13 cellular contexts compared by ENCODE assay signal in genomic region chr1:149638481-149638880, GRCh38. TPM values are rescaled to one million over a fixed set of nuclear protein-coding genes. Genes with fewer than 3 reads are reported as not detected.
A peak's percentile ranks its signal among the peaks of the same experiment; 100 is the strongest.
DNase-seq lines count a peak whose midpoint lies in the region; ATAC-seq, FAIRE-seq and TF ChIP-seq lines count a peak whose summit lies in the region.
"Not testable (repeated sequence)": the region's sequence is repeated elsewhere in the genome, so short reads cannot be mapped to it uniquely, and the experiment has no call there.
"Had no signal": no experiment of that assay in that cellular context is flagged by ENCODE, and none has a peak within 500 bp of the region (broad histone marks: within the 10 kb centered on the region; RNA-seq: fewer than 3 reads in every experiment).

No MANE protein-coding gene starts in this region.

- WGBS in A549 (ENCODE audit: missing lambda C conversion rate) = 89% methylated on average over 8 of the region's 8 CpGs

- peak overlapping the region in 4 of 7 donors; percentile 28 to 74 (median 35) for H3K4me3 Mint-ChIP-seq in CD8-positive, alpha-beta memory T cell
- peak overlapping the region in 1 of 4 donors; percentile 43 for H3K4me3 Mint-ChIP-seq in IgD-negative memory B cell
- H3K4me3 Mint-ChIP-seq in activated T-cell treated with anti-CD3 and anti-CD28 coated beads, Interleukin-2, amount 50 U/mL, for 24 hours; natural killer cell treated with Interleukin-12 subunit alpha and Interleukin-12 subunit beta and Interleukin-15 and Interleukin-18, amount 100 ng/mL, for 72 hours: not testable (repeated sequence)
- peak overlapping the region; percentile 57 for H3K4me3 Mint-ChIP-seq in central memory CD8-positive, alpha-beta T cell

- H3K4me1 ChIP-seq in A549; CD8-positive, alpha-beta memory T cell (ENCODE audit: insufficient read depth, low read length): not testable (repeated sequence)

- H3K36me3 ChIP-seq in CD8-positive, alpha-beta memory T cell (ENCODE audit: insufficient read depth, low read length) = not testable (repeated sequence)

- H3K27me3 Mint-ChIP-seq in CD8-positive, alpha-beta memory T cell; IgD-negative memory B cell; activated T-cell treated with anti-CD3 and anti-CD28 coated beads, Interleukin-2, amount 50 U/mL, for 24 hours; central memory CD8-positive, alpha-beta T cell; natural killer cell treated with Interleukin-12 subunit alpha and Interleukin-12 subunit beta and Interleukin-15 and Interleukin-18, amount 100 ng/mL, for 72 hours: not testable (repeated sequence)

- peaks cover 0 to 27% (median 2%) of the 10 kb centered on the region in 3 donors for H3K36me3 Mint-ChIP-seq in CD8-positive, alpha-beta memory T cell
- not testable (repeated sequence) for H3K36me3 Mint-ChIP-seq in IgD-negative memory B cell; activated T-cell treated with anti-CD3 and anti-CD28 coated beads, Interleukin-2, amount 50 U/mL, for 24 hours (ENCODE audit: low read depth); natural killer cell treated with Interleukin-12 subunit alpha and Interleukin-12 subunit beta and Interleukin-15 and Interleukin-18, amount 100 ng/mL, for 72 hours
- H3K36me3 Mint-ChIP-seq in central memory CD8-positive, alpha-beta T cell (ENCODE audit: insufficient read depth) = peaks cover 20% of the 10 kb centered on the region

- not testable (repeated sequence) for ATAC-seq in A549; central memory CD8-positive, alpha-beta T cell (replicated peaks; ENCODE audit: extremely low read depth, poor library complexity, severe bottlenecking); natural killer cell treated with Interleukin-12 subunit alpha and Interleukin-12 subunit beta and Interleukin-15 and Interleukin-18, amount 100 ng/mL, for 72 hours

- not testable (repeated sequence) for TF ChIP-seq POLR2A in A549 (IDR thresholded peaks at IDR 0.05; ENCODE audit: low read length)

- POLR2A ChIA-PET in A549 (lab: Yijun Ruan, JAX); CD8-positive, alpha-beta memory T cell (lab: Charles Lee): not testable (repeated sequence)

- not testable (repeated sequence) for DNase-seq in A549 (ENCODE audit: low read depth in 1 of 2, low spot score in 1 of 2); CD8-positive, alpha-beta memory T cell; activated T-cell treated with anti-CD3 and anti-CD28 coated beads, Interleukin-2, amount 50 U/mL, for 24 hours; central memory CD8-positive, alpha-beta T cell (ENCODE audit: low spot score in 2 of 2); natural killer cell treated with Interleukin-12 subunit alpha and Interleukin-12 subunit beta and Interleukin-15 and Interleukin-18, amount 100 ng/mL, for 72 hours (ENCODE audit: low spot score)
- DNase-seq in kidney glomerular epithelial cell (lab: John Stamatoyannopoulos, UW) = peak; percentile 13

- not testable (repeated sequence) for TF ChIP-seq EP300 in A549 (IDR thresholded peaks at IDR 0.05)

- peaks cover 29 to 51% (median 50%) of the 10 kb centered on the region in 3 donors for H3K4me1 Mint-ChIP-seq in CD8-positive, alpha-beta memory T cell
- peaks cover 6 to 17% (median 16%) of the 10 kb centered on the region in 3 donors for H3K4me1 Mint-ChIP-seq in IgD-negative memory B cell
- peaks cover 40% of the 10 kb centered on the region for H3K4me1 Mint-ChIP-seq in activated T-cell treated with anti-CD3 and anti-CD28 coated beads, Interleukin-2, amount 50 U/mL, for 24 hours (ENCODE audit: low read depth)
- peaks cover 36% of the 10 kb centered on the region for H3K4me1 Mint-ChIP-seq in central memory CD8-positive, alpha-beta T cell
- peaks cover 26 to 34% of the 10 kb centered on the region in 2 donors for H3K4me1 Mint-ChIP-seq in natural killer cell treated with Interleukin-12 subunit alpha and Interleukin-12 subunit beta and Interleukin-15 and Interleukin-18, amount 100 ng/mL, for 72 hours (ENCODE audit: low read depth in 2 of 2)

- not testable (repeated sequence) for H3K27ac ChIP-seq in A549; CD8-positive, alpha-beta memory T cell (ENCODE audit: low read depth, low read length)

- not testable (repeated sequence) for H3K27me3 ChIP-seq in CD8-positive, alpha-beta memory T cell (ENCODE audit: insufficient read depth, low read length, poor library complexity, severe bottlenecking)

- not testable (repeated sequence) for H3K9me3 Mint-ChIP-seq in CD8-positive, alpha-beta memory T cell; IgD-negative memory B cell; activated T-cell treated with anti-CD3 and anti-CD28 coated beads, Interleukin-2, amount 50 U/mL, for 24 hours; central memory CD8-positive, alpha-beta T cell; natural killer cell treated with Interleukin-12 subunit alpha and Interleukin-12 subunit beta and Interleukin-15 and Interleukin-18, amount 100 ng/mL, for 72 hours

- not testable (repeated sequence) for TF ChIP-seq RAD21 in A549 (conservative IDR thresholded peaks at IDR 0.05 in 1 of 2, IDR thresholded peaks at IDR 0.05 in 1 of 2)

- H3K9me3 ChIP-seq in A549; CD8-positive, alpha-beta memory T cell (ENCODE audit: low read length): not testable (repeated sequence)

- not testable (repeated sequence) for TF ChIP-seq CTCF in A549 (IDR thresholded peaks at IDR 0.05)

- FAIRE-seq in A549 (lab: Jason Lieb, UNC) = not testable (repeated sequence)

- H3K4me3 ChIP-seq in A549; CD8-positive, alpha-beta memory T cell (ENCODE audit: low read length): not testable (repeated sequence)

- H3K4me2 ChIP-seq in A549 = peak overlapping the region; percentile 14; the same call in 1 of the 3 replicates

- CTCF ChIA-PET in A549 (lab: Yijun Ruan, JAX); CD8-positive, alpha-beta memory T cell (lab: Charles Lee): not testable (repeated sequence)

- peak overlapping the region in 6 of 8 donors; percentile 46 to 92 (median 76) for H3K27ac Mint-ChIP-seq in CD8-positive, alpha-beta memory T cell
- peak overlapping the region in 2 of 3 donors; percentile 39 to 60 for H3K27ac Mint-ChIP-seq in IgD-negative memory B cell
- H3K27ac Mint-ChIP-seq in activated T-cell treated with anti-CD3 and anti-CD28 coated beads, Interleukin-2, amount 50 U/mL, for 24 hours = peak overlapping the region; percentile 63
- peak overlapping the region; percentile 68 for H3K27ac Mint-ChIP-seq in central memory CD8-positive, alpha-beta T cell (ENCODE audit: low read depth)
- H3K27ac Mint-ChIP-seq in natural killer cell treated with Interleukin-12 subunit alpha and Interleukin-12 subunit beta and Interleukin-15 and Interleukin-18, amount 100 ng/mL, for 72 hours = peak overlapping the region; percentile 46 to 74

RNA-seq across cellular contexts. Expression of gene PPIAL4C, which starts 54.8 kb away (rescaled TPM):
- polyA plus RNA-seq in A549 (2011; rRNA removed) = not detected in 2 replicates
- polyA plus RNA-seq in A549 (2012; cell fraction: cytosol; rRNA removed) = not detected in 2 replicates
- not detected in 2 replicates for polyA plus RNA-seq in A549 (2012; cell fraction: nucleus; rRNA removed)
- polyA plus RNA-seq in A549 (2017; fragmentation: RNase III; extraction: RNeasy Plus Mini Kit Qiagen cat#74134 plus additional on column Dnase treatment) = not detected in 3 replicates
- not detected in 2 replicates for polyA minus RNA-seq in A549 (2011; rRNA and poly(A)+ RNA removed)
- 1 to 10 TPM in 1 of 2 experiments, under 1 TPM in 1; 0.64 to 1.5 TPM for total RNA-seq in CD8-positive, alpha-beta memory T cell
- not detected for polyA plus RNA-seq in CD8-positive, alpha-beta memory T cell
- polyA plus RNA-seq in IgD-negative memory B cell = not detected
- total RNA-seq in natural killer cell treated with Interleukin-12 subunit alpha and Interleukin-12 subunit beta and Interleukin-15 and Interleukin-18, amount 100 ng/mL, for 72 hours = 1 to 10 TPM in 1 of 2 donors, not detected in 1; 1.7 TPM
- total RNA-seq: A172, B cell, HT1080, SJCRH30 had no signal
- polyA plus RNA-seq: CD14-positive monocyte, H1 had no signal
